Comparison of ENCODE assay signal across 8 cellular contexts in genomic region chr5:152038856-152039255, GRCh38.
DNase-seq lines count a peak whose midpoint lies in the region; ATAC-seq and TF ChIP-seq lines count a peak whose summit lies in the region.
"Not testable (repeated sequence)": the region's sequence is repeated elsewhere in the genome, so short reads cannot be mapped to it uniquely, and the experiment has no call there.

No MANE protein-coding gene starts in this region.

- intact Hi-C loops in CD4-positive, alpha-beta memory T cell (cut with micrococcal nuclease), result loop anchor here (1.0 kb wide), 1 partner anchor 12 kb away; no protein-coding TSS in a partner anchor
- intact Hi-C loops in thyroid gland (cut with DNase I), result not testable (repeated sequence)

- DNase-seq in CD4-positive, alpha-beta memory T cell, result peak; percentile 43 to 59 (median 55)
- peak; percentile 6 for DNase-seq in DMS79 (lab: John Stamatoyannopoulos, UW)
- DNase-seq in NCI-H146 (lab: John Stamatoyannopoulos, UW), result peak; percentile 0
- peak; percentile 37 for DNase-seq in NCI-H510A treated with DMSO at 0.1 percent for 48 hours (lab: John Stamatoyannopoulos, UW)
- peak in 1 of 3 donors; percentile 27 for DNase-seq in T-helper 17 cell
- DNase-seq in activated naive CD4-positive, alpha-beta T cell treated with Interleukin-2 at 50 U/mL for 16 hours, result peak; percentile 2
- peak; percentile 9 for DNase-seq in kidney tubule cell (ENCODE audit: low spot score)
- peak; percentile 20 to 41 for DNase-seq in thyroid gland

- not testable (repeated sequence) for TF ChIP-seq POLR2A in thyroid gland (IDR thresholded peaks at IDR 0.05)

- not testable (repeated sequence) for H3K27me3 ChIP-seq in CD4-positive, alpha-beta memory T cell (ENCODE audit: insufficient read depth, low read length); thyroid gland

- not testable (repeated sequence) for H3K9me3 ChIP-seq in CD4-positive, alpha-beta memory T cell (ENCODE audit: control insufficient read depth in 1 of 2, low read length in 2 of 2); T-helper 17 cell (ENCODE audit: control insufficient read depth, low read length, poor library complexity, severe bottlenecking); thyroid gland

- not testable (repeated sequence) for H3K36me3 ChIP-seq in CD4-positive, alpha-beta memory T cell (ENCODE audit: insufficient read depth, low read length); thyroid gland

- not testable (repeated sequence) for H3K27ac ChIP-seq in CD4-positive, alpha-beta memory T cell (ENCODE audit: low read depth, low read length); thyroid gland

- not testable (repeated sequence) for H3K36me3 Mint-ChIP-seq in CD4-positive, alpha-beta memory T cell; T-helper 17 cell (ENCODE audit: low read depth)

- not testable (repeated sequence) for H3K4me1 Mint-ChIP-seq in CD4-positive, alpha-beta memory T cell; T-helper 17 cell

- H3K9me3 Mint-ChIP-seq in CD4-positive, alpha-beta memory T cell, result peaks cover 0 to 20% (median 10%) of the 10 kb centered on the region in 8 donors

- H3K27ac Mint-ChIP-seq in CD4-positive, alpha-beta memory T cell, result peak overlapping the region in 6 of 7 donors; percentile 38 to 75 (median 46)
- H3K27ac Mint-ChIP-seq in T-helper 17 cell, result peak overlapping the region; percentile 16

- not testable (repeated sequence) for TF ChIP-seq CTCF in thyroid gland (IDR thresholded peaks at IDR 0.05)

- H3K27me3 Mint-ChIP-seq in CD4-positive, alpha-beta memory T cell; T-helper 17 cell: not testable (repeated sequence)

- peak overlapping the region in 7 of 8 donors; percentile 23 to 70 (median 48) for H3K4me3 Mint-ChIP-seq in CD4-positive, alpha-beta memory T cell
- peak overlapping the region; percentile 26 for H3K4me3 Mint-ChIP-seq in T-helper 17 cell

- CTCF ChIA-PET in CD4-positive, alpha-beta memory T cell (lab: Charles Lee; ENCODE audit: partially characterized antibody), result interaction anchor here (1.0 to 2.5 kb wide), 5 partner anchors 9 to 214 kb away, joined by 3 to 9 read pairs (median 3); no protein-coding TSS in a partner anchor

- 36% methylated on average over 2 of the region's 2 CpGs for WGBS in thyroid gland, 2 donors

- not testable (repeated sequence) for H3K4me3 ChIP-seq in CD4-positive, alpha-beta memory T cell (ENCODE audit: low read length in 2 of 2); thyroid gland (replicated peaks in 1 of 3)

- POLR2A ChIA-PET in CD4-positive, alpha-beta memory T cell (lab: Charles Lee; ENCODE audit: partially characterized antibody), result interaction anchor here (0.9 to 3.8 kb wide), 4 partner anchors 12 to 121 kb away, joined by 3 to 43 read pairs (median 5); no protein-coding TSS in a partner anchor

- H3K4me1 ChIP-seq in CD4-positive, alpha-beta memory T cell (ENCODE audit: insufficient read depth, low read length), result peaks cover 23% of the 10 kb centered on the region
- not testable (repeated sequence) for H3K4me1 ChIP-seq in thyroid gland

- ATAC-seq in T-helper 17 cell, result peak; percentile 55
